In genomic region chr7:90709501-90710465, GRCh38 we compare ENCODE assay signal across 9 cellular contexts.
A peak's percentile ranks its signal among the peaks of the same experiment; 100 is the strongest.
DNase-seq lines count a peak whose midpoint lies in the region; ATAC-seq and TF ChIP-seq lines count a peak whose summit lies in the region.
"Had no signal": no experiment of that assay in that cellular context is flagged by ENCODE, and none has a peak within 500 bp of the region (broad histone marks: within the 10 kb centered on the region; RNA-seq: fewer than 3 reads in every experiment).

No MANE protein-coding gene starts in this region.

- H3K4me3 ChIP-seq in CD8-positive, alpha-beta T cell (ENCODE audit: low read depth, low read length) = no peak overlapping the region
- H3K4me3 ChIP-seq in CD8-positive, alpha-beta memory T cell (ENCODE audit: low read length) = no peak overlapping the region
- H3K4me3 ChIP-seq: lung had no signal

- no peaks in the 10 kb centered on the region for H3K27me3 ChIP-seq in CD8-positive, alpha-beta T cell (ENCODE audit: insufficient read depth, low read length)
- H3K27me3 ChIP-seq in CD8-positive, alpha-beta memory T cell (ENCODE audit: insufficient read depth, low read length, poor library complexity, severe bottlenecking) = no peaks in the 10 kb centered on the region

- CTCF ChIA-PET in CD8-positive, alpha-beta T cell (lab: Charles Lee) = interaction anchor here (0.6 kb wide), 1 partner anchor 59 kb away, joined by 5 read pairs; no protein-coding TSS in a partner anchor
- CTCF ChIA-PET in CD8-positive, alpha-beta memory T cell (lab: Charles Lee) = no interaction called here

- H3K27me3 Mint-ChIP-seq in HFFc6 (ENCODE audit: insufficient read depth) = no peaks in the 10 kb centered on the region; the same call in 1 of the 2 replicates
- H3K27me3 Mint-ChIP-seq in type B pancreatic cell = no peaks in the 10 kb centered on the region
- H3K27me3 Mint-ChIP-seq in CD8-positive, alpha-beta T cell (ENCODE audit: low read depth) = no peaks in the 10 kb centered on the region
- H3K27me3 Mint-ChIP-seq in CD8-positive, alpha-beta memory T cell = peaks cover 0 to 1% of the 10 kb centered on the region in 2 donors
- H3K27me3 Mint-ChIP-seq in T-helper 2 cell treated with Interferon-gamma antibody and Interleukin-4, amounts not matched to agents 5 μg/mL and 100 μg/mL, for 36 hours (ENCODE audit: low read depth) = no peaks in the 10 kb centered on the region

- H3K36me3 ChIP-seq in CD8-positive, alpha-beta T cell (ENCODE audit: insufficient read depth, low read length) = no peaks in the 10 kb centered on the region
- H3K36me3 ChIP-seq in CD8-positive, alpha-beta memory T cell (ENCODE audit: insufficient read depth, low read length) = no peaks in the 10 kb centered on the region

- H3K27ac ChIP-seq in CD8-positive, alpha-beta T cell (ENCODE audit: low read depth, low read length) = no peak overlapping the region
- H3K27ac ChIP-seq in CD8-positive, alpha-beta memory T cell (ENCODE audit: low read depth, low read length) = no peak overlapping the region

- DNase-seq in HFFc6 = peak; percentile 32
- peak; percentile 58 for DNase-seq in NOMO-1 treated with dmso at 0.1 percent for 144 hours (lab: John Stamatoyannopoulos, UW; ENCODE audit: unreplicated experiment)
- peak; percentile 38 for DNase-seq in glomerular visceral epithelial cell (ENCODE audit: extremely low spot score)
- no peak for DNase-seq in type B pancreatic cell (ENCODE audit: extremely low spot score, unreplicated experiment)
- DNase-seq in CD8-positive, alpha-beta T cell = no peak
- DNase-seq in CD8-positive, alpha-beta memory T cell = no peak
- no peak for DNase-seq in T-helper 2 cell treated with Interferon-gamma antibody and Interleukin-4, amounts not matched to agents 5 μg/mL and 100 μg/mL, for 36 hours (ENCODE audit: low spot score)

- H3K27ac Mint-ChIP-seq in HFFc6 = peak overlapping the region; percentile 63
- H3K27ac Mint-ChIP-seq in type B pancreatic cell = peak overlapping the region; percentile 33
- H3K27ac Mint-ChIP-seq in CD8-positive, alpha-beta T cell = no peak overlapping the region
- H3K27ac Mint-ChIP-seq in CD8-positive, alpha-beta memory T cell = peak overlapping the region in 2 of 8 donors; percentile 50 to 72
- H3K27ac Mint-ChIP-seq in T-helper 2 cell treated with Interferon-gamma antibody and Interleukin-4, amounts not matched to agents 5 μg/mL and 100 μg/mL, for 36 hours = no peak overlapping the region

- peak overlapping the region; percentile 65 for H3K4me3 Mint-ChIP-seq in HFFc6
- peak overlapping the region; percentile 27 for H3K4me3 Mint-ChIP-seq in type B pancreatic cell
- H3K4me3 Mint-ChIP-seq in CD8-positive, alpha-beta T cell = no peak overlapping the region
- H3K4me3 Mint-ChIP-seq in CD8-positive, alpha-beta memory T cell = no peak overlapping the region
- H3K4me3 Mint-ChIP-seq in T-helper 2 cell treated with Interferon-gamma antibody and Interleukin-4, amounts not matched to agents 5 μg/mL and 100 μg/mL, for 36 hours = no peak overlapping the region

- H3K4me1 Mint-ChIP-seq in HFFc6 (ENCODE audit: low read depth) = peaks cover 46% of the 10 kb centered on the region
- H3K4me1 Mint-ChIP-seq in type B pancreatic cell (ENCODE audit: unreplicated experiment) = peaks cover 33% of the 10 kb centered on the region
- H3K4me1 Mint-ChIP-seq in CD8-positive, alpha-beta T cell (ENCODE audit: low read depth) = no peaks in the 10 kb centered on the region
- H3K4me1 Mint-ChIP-seq in CD8-positive, alpha-beta memory T cell = no peaks in the 10 kb centered on the region
- H3K4me1 Mint-ChIP-seq in T-helper 2 cell treated with Interferon-gamma antibody and Interleukin-4, amounts not matched to agents 5 μg/mL and 100 μg/mL, for 36 hours (ENCODE audit: low read depth) = no peaks in the 10 kb centered on the region

- H3K9me3 ChIP-seq in CD8-positive, alpha-beta T cell (ENCODE audit: low read length) = no peaks in the 10 kb centered on the region
- H3K9me3 ChIP-seq in CD8-positive, alpha-beta memory T cell (ENCODE audit: low read length) = no peaks in the 10 kb centered on the region

- intact Hi-C loops in CD8-positive, alpha-beta T cell (cut with DNase I, micrococcal nuclease) = no loop called here

- H3K9me3 Mint-ChIP-seq in HFFc6 = no peaks in the 10 kb centered on the region
- no peaks in the 10 kb centered on the region for H3K9me3 Mint-ChIP-seq in type B pancreatic cell
- H3K9me3 Mint-ChIP-seq in CD8-positive, alpha-beta T cell = no peaks in the 10 kb centered on the region
- peaks cover 0 to 4% (median 0%) of the 10 kb centered on the region in 5 donors for H3K9me3 Mint-ChIP-seq in CD8-positive, alpha-beta memory T cell
- H3K9me3 Mint-ChIP-seq in T-helper 2 cell treated with Interferon-gamma antibody and Interleukin-4, amounts not matched to agents 5 μg/mL and 100 μg/mL, for 36 hours = no peaks in the 10 kb centered on the region

- H3K36me3 Mint-ChIP-seq in HFFc6 (ENCODE audit: low read depth) (no peaks in the 10 kb centered on the region), type B pancreatic cell (no peaks in the 10 kb centered on the region)
- no peaks in the 10 kb centered on the region for H3K36me3 Mint-ChIP-seq in CD8-positive, alpha-beta T cell
- no peaks in the 10 kb centered on the region for H3K36me3 Mint-ChIP-seq in CD8-positive, alpha-beta memory T cell
- no peaks in the 10 kb centered on the region for H3K36me3 Mint-ChIP-seq in T-helper 2 cell treated with Interferon-gamma antibody and Interleukin-4, amounts not matched to agents 5 μg/mL and 100 μg/mL, for 36 hours (ENCODE audit: low read depth)

- peak; percentile 44 for ATAC-seq in GM18502 (IDR thresholded peaks at IDR 0.05; ENCODE audit: poor library complexity, unreplicated experiment)
- no peak for ATAC-seq in CD8-positive, alpha-beta T cell

- H3K4me1 ChIP-seq in CD8-positive, alpha-beta T cell (ENCODE audit: insufficient read depth, low read length) = no peaks in the 10 kb centered on the region
- no peaks in the 10 kb centered on the region for H3K4me1 ChIP-seq in CD8-positive, alpha-beta memory T cell (ENCODE audit: insufficient read depth, low read length)

- TF ChIP-seq CTCF in HFFc6 (IDR thresholded peaks at IDR 0.05) (no peak), type B pancreatic cell (conservative IDR thresholded peaks at IDR 0.05) (no peak)
- TF ChIP-seq CTCF in CD8-positive, alpha-beta T cell (IDR thresholded peaks at IDR 0.05) = no peak

- POLR2A ChIA-PET in CD8-positive, alpha-beta T cell (lab: Charles Lee) = no interaction called here
- POLR2A ChIA-PET in CD8-positive, alpha-beta memory T cell (lab: Charles Lee) = no interaction called here

Comparison
In these comparisons a context has a peak if more than half of its experiments do, and no peak if none do; other contexts are left out.
1. DNase-seq: peak in HFFc6 (single experiment), NOMO-1 treated with dmso at 0.1 percent for 144 hours (single experiment) and glomerular visceral epithelial cell (single experiment); none in type B pancreatic cell (single experiment), CD8-positive, alpha-beta T cell (0 of 7), CD8-positive, alpha-beta memory T cell (0 of 5) and T-helper 2 cell treated with Interferon-gamma antibody and Interleukin-4, amounts not matched to agents 5 μg/mL and 100 μg/mL, for 36 hours (single experiment).
2. H3K27ac Mint-ChIP-seq: peak in HFFc6 (single experiment) and type B pancreatic cell (single experiment); none in CD8-positive, alpha-beta T cell (single experiment) and T-helper 2 cell treated with Interferon-gamma antibody and Interleukin-4, amounts not matched to agents 5 μg/mL and 100 μg/mL, for 36 hours (single experiment).
3. H3K4me3 Mint-ChIP-seq: peak in HFFc6 (single experiment) and type B pancreatic cell (single experiment); none in CD8-positive, alpha-beta T cell (single experiment), CD8-positive, alpha-beta memory T cell (0 of 7) and T-helper 2 cell treated with Interferon-gamma antibody and Interleukin-4, amounts not matched to agents 5 μg/mL and 100 μg/mL, for 36 hours (single experiment).